In genomic region chr13:27171830-27172494, GRCh38 we compare ENCODE assay signal across 8 cellular contexts. TPM values are rescaled to one million over a fixed set of nuclear protein-coding genes. Genes with fewer than 3 reads are reported as not detected.
DNase-seq lines count a peak whose midpoint lies in the region; ATAC-seq and TF ChIP-seq lines count a peak whose summit lies in the region.

No MANE protein-coding gene starts in this region.

- H3K36me3 Mint-ChIP-seq in progenitor cell of endocrine pancreas (ENCODE audit: insufficient read depth), result no peaks in the 10 kb centered on the region

- no peaks in the 10 kb centered on the region for H3K9me3 Mint-ChIP-seq in progenitor cell of endocrine pancreas (ENCODE audit: low read depth)

- H3K27ac ChIP-seq in adrenal gland (peak overlapping the region; percentile 72 to 96 (median 90)), heart right ventricle (peak overlapping the region; percentile 81 to 97 (median 95)), upper lobe of right lung (peak overlapping the region; percentile 87)

- H3K9me3 ChIP-seq in adrenal gland (replicated peaks in 1 of 3) (no peaks in the 10 kb centered on the region), heart right ventricle (no peaks in the 10 kb centered on the region), upper lobe of right lung (no peaks in the 10 kb centered on the region)

- peak; percentile 91 for DNase-seq in NCI-H1092 treated with DMSO at 0.1 percent for 48 hours (lab: John Stamatoyannopoulos, UW)
- peak; percentile 82 for DNase-seq in T follicular helper cell (ENCODE audit: low read depth)
- peak; percentile 89 to 95 (median 92) for DNase-seq in adrenal gland
- peak; percentile 90 to 95 for DNase-seq in heart right ventricle
- peak; percentile 90 for DNase-seq in progenitor cell of endocrine pancreas (ENCODE audit: low spot score, unreplicated experiment)
- DNase-seq in upper lobe of right lung, result peak; percentile 98

- intact Hi-C loops in adrenal gland (cut with DNase I) (loop anchor here in 1 of 2 donors (5.0 to 10.0 kb wide), 2 partner anchors 73 to 185 kb away; no protein-coding TSS in a partner anchor), heart right ventricle (cut with DNase I) (loop anchor here in 8 of 10 donors (2.0 to 10.0 kb wide), 8 partner anchors 40 to 187 kb away; partner anchors contain the start of genes RPL21 (in 8 of the 8) and RASL11A (in 2 of the 8)), upper lobe of right lung (cut with DNase I) (no loop called here)

- H3K4me3 Mint-ChIP-seq in progenitor cell of endocrine pancreas (ENCODE audit: low read depth), result peak overlapping the region; percentile 84

- H3K27me3 Mint-ChIP-seq in progenitor cell of endocrine pancreas, result no peaks in the 10 kb centered on the region

- H3K27ac Mint-ChIP-seq in progenitor cell of endocrine pancreas, result peak overlapping the region; percentile 82

- WGBS in adrenal gland, 4 donors, result 0 to 1% (median 0%) methylated on average over 13 to 73 of the region's 73 CpGs
- WGBS in heart right ventricle, 2 donors, result 0 to 1% methylated on average over 40 to 73 of the region's 73 CpGs

- peak overlapping the region; percentile 73 for H3K4me3 ChIP-seq in GM12875 (ENCODE audit: low read depth, low read length)
- peak overlapping the region; percentile 33 to 100 (median 80) for H3K4me3 ChIP-seq in adrenal gland
- peak overlapping the region; percentile 79 to 97 (median 87) for H3K4me3 ChIP-seq in heart right ventricle
- H3K4me3 ChIP-seq in upper lobe of right lung, result peak overlapping the region; percentile 87

- ATAC-seq in HG02588 (IDR thresholded peaks at IDR 0.05; ENCODE audit: unreplicated experiment), result peak; percentile 74
- peak; percentile 94 to 99 (median 96) for ATAC-seq in heart right ventricle
- ATAC-seq in upper lobe of right lung, result peak; percentile 97

- H3K4me1 ChIP-seq in adrenal gland (replicated peaks in 1 of 2), result peaks cover 0 to 31% of the 10 kb centered on the region in 2 donors
- H3K4me1 ChIP-seq in heart right ventricle, result peaks cover 11 to 63% (median 38%) of the 10 kb centered on the region in 9 donors
- H3K4me1 ChIP-seq in upper lobe of right lung, result peaks cover 33% of the 10 kb centered on the region

- peaks cover 25% of the 10 kb centered on the region for H3K4me1 Mint-ChIP-seq in progenitor cell of endocrine pancreas (ENCODE audit: low read depth)

- H3K27me3 ChIP-seq in adrenal gland (no peaks in the 10 kb centered on the region), heart right ventricle (no peaks in the 10 kb centered on the region), upper lobe of right lung (no peaks in the 10 kb centered on the region)

- H3K36me3 ChIP-seq in adrenal gland (replicated peaks in 1 of 2) (no peaks in the 10 kb centered on the region), heart right ventricle (no peaks in the 10 kb centered on the region), upper lobe of right lung (no peaks in the 10 kb centered on the region)

- TF ChIP-seq CTCF in GM12875 (IDR thresholded peaks at IDR 0.05; ENCODE audit: borderline replicate concordance, insufficient read depth, low read depth, low read length) (no peak), adrenal gland (IDR thresholded peaks at IDR 0.05) (peak in 2 of 6 experiments; percentile 5 to 14), heart right ventricle (IDR thresholded peaks at IDR 0.05) (peak in 7 of 9 donors; percentile 17 to 56 (median 29)), progenitor cell of endocrine pancreas (IDR thresholded peaks at IDR 0.05; ENCODE audit: unreplicated experiment) (peak; percentile 28), upper lobe of right lung (IDR thresholded peaks at IDR 0.05) (peak; percentile 10)

- peak in 1 of 2 donors; percentile 51 for TF ChIP-seq POLR2A in adrenal gland (IDR thresholded peaks at IDR 0.05)

RNA-seq across cellular contexts. Expression of gene USP12, which starts 0.4 kb away (rescaled TPM):
- total RNA-seq in adrenal gland, result 10 to 100 TPM in 6 of 8 donors, 1 to 10 TPM in 2; 4.6 to 20.0 (median 13.3) TPM
- 10 to 100 TPM in 1 of 3 donors, 1 to 10 TPM in 2; 5.1 to 20.3 (median 7.5) TPM for polyA plus RNA-seq in adrenal gland
- 10 to 100 TPM; 15.4 to 22.9 (median 19.5) TPM for total RNA-seq in heart right ventricle
- polyA plus RNA-seq in heart right ventricle, result 10 to 100 TPM in 1 of 2 donors, 1 to 10 TPM in 1; 4.3 to 13.9 TPM
- 29.8 and 30.8 TPM in 2 replicates for total RNA-seq in progenitor cell of endocrine pancreas
- 37.5 TPM for total RNA-seq in upper lobe of right lung

Comparison
In these comparisons a context has a peak if more than half of its experiments do, and no peak if none do; other contexts are left out.
1. Peak in every context shown above with its lines: DNase-seq, ATAC-seq, H3K4me3 ChIP-seq and H3K27ac ChIP-seq.